15 cellular contexts compared by ENCODE assay signal in the genomic region with DNA sequence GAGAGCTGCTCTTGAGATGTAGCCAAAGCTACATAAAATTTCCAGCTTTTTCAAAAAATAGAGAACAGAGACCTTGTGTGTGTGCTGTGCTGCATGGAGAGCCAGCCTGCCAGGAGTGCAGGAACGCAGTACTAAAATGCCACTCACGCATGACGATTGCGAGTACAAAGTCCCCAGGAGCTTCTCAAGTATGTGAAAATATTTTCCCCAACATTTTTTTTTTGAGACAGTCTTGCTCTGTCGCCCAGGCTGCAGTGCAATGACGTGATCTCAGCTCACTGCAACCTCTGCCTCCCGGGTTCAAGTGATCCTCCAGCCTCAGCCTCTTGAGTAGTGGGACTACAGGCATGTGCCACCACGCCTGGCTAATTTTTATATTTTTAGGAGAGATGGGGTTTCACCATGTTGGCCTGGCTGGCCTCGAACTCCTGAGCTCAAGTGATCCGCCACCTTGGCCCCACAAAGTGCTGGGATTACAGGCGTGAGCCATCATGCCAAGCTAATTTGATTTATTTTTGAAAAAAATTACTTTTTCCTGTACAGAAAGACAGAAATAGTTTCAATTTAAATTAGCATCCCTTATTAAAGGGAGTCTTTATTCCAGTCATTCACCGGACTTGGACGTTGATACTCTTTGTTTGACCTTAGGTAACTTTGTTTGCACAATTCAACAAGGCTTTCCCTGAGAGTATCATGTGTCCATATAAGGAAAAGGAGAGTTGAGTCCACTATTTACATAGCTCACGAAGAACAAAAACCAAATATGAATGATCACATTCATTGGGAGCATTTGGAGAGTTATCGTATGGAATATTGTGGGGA. TPM values are rescaled to one million over a fixed set of nuclear protein-coding genes. Genes with fewer than 3 reads are reported as not detected.
"Had no signal": no experiment of that assay in that cellular context is flagged by ENCODE, and none has a peak within 500 bp of the region (broad histone marks: within the 10 kb centered on the region; RNA-seq: fewer than 3 reads in every experiment).

No MANE protein-coding gene starts in this region.

RNA-seq across cellular contexts. Expression of a gene that starts 57.9 kb away (rescaled TPM):
- total RNA-seq: activated CD4-positive, alpha-beta T cell treated with anti-CD3 and anti-CD28 coated beads for 36 hours; activated CD4-positive, alpha-beta T cell treated with anti-CD3 and anti-CD28 coated beads, Interleukin-2, amount 10 ng/mL, durations not matched to agents 7 days and 5 days; activated CD8-positive, alpha-beta T cell treated with anti-CD3 and anti-CD28 coated beads, Interleukin-2, amount 10 ng/mL, durations not matched to agents 7 days and 5 days; activated naive CD8-positive, alpha-beta T cell treated with anti-CD3 and anti-CD28 coated beads, Interleukin-2, amount 10 ng/mL, durations not matched to agents 7 days and 5 days; activated T-helper 2 cell treated with anti-CD3 and anti-CD28 coated beads, Interferon-gamma antibody, Interleukin-2, Interleukin-4, amounts not matched to agents 10 μg/mL and 5 μg/mL and 100 μg/mL, durations not matched to agents 14 hours and 24 hours and 36 hours; ascending aorta; cardiac muscle cell; MCF 10A; OCI-LY7; PC-9; Right ventricle myocardium inferior; SK-MEL-5; T-cell; T-helper 17 cell; WTC11 had no signal
